13 cellular contexts compared by ENCODE assay signal in the genomic region with DNA sequence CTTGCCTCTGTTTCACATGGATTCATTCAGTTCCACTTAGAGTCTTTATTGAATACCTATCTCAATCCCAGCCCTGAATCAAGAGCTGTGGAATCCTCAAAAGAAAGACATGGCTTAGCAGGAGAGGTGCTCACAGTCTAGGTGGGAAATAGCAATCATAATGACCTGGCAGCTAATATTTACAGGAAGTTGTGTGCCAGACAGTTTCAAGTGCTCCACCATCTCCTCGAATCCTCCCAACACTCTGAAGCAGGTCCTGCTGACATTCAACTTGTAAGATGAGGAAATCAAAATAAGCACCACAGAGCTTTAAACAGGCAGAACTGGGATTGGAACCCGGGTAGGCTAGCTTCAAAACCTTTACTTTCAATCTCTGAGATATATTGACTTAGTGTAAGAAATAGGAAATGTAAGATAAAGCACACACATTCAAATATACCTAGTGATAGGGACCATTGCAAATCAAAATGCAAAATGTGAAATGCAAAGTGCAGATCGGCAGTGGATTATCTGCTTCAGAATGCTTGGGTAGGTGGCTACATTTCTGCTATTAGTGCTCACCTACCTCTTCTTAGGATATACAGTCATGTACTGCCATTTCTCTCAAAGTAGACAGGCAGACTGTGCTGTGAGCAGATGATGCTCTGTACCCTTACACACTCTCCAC.
DNase-seq lines count a peak whose midpoint lies in the region; ATAC-seq and TF ChIP-seq lines count a peak whose summit lies in the region.
"Had no signal": no experiment of that assay in that cellular context is flagged by ENCODE, and none has a peak within 500 bp of the region (broad histone marks: within the 10 kb centered on the region; RNA-seq: fewer than 3 reads in every experiment).

No MANE protein-coding gene starts in this region.

- H3K9ac ChIP-seq in Loucy (ENCODE audit: low read depth, low read length, poor library complexity, severe bottlenecking): peak overlapping the region; percentile 13

- H2AFZ ChIP-seq in Loucy (ENCODE audit: low read length): peak overlapping the region; percentile 41

- H3K4me3 ChIP-seq in Loucy (ENCODE audit: low read length, poor library complexity, severe bottlenecking): no peak overlapping the region
- H3K4me3 ChIP-seq: upper lobe of right lung had no signal

- ATAC-seq in GM18498 (IDR thresholded peaks at IDR 0.05; ENCODE audit: unreplicated experiment) (peak; percentile 31), GM21360 (IDR thresholded peaks at IDR 0.05; ENCODE audit: unreplicated experiment) (peak; percentile 25), HG02870 (IDR thresholded peaks at IDR 0.05; ENCODE audit: unreplicated experiment) (peak; percentile 19), omental fat pad (ENCODE audit: low FRiP score) (no peak)
- ATAC-seq: activated naive CD4-positive, alpha-beta T cell treated with anti-CD3 and anti-CD28 coated beads, Interleukin-2, amount 50 U/mL, for 72 hours; Panc1 had no signal

- H3K79me2 ChIP-seq in Loucy (ENCODE audit: insufficient read depth, low read length): peaks cover 40% of the 10 kb centered on the region; the same call in 1 of the 2 replicates

- DNase-seq in NCI-H345 treated with DMSO at 0.1 percent for 48 hours (lab: John Stamatoyannopoulos, UW; ENCODE audit: unreplicated experiment): no peak
- no peak for DNase-seq in NCI-H128 (lab: John Stamatoyannopoulos, UW; ENCODE audit: unreplicated experiment)
- no peak for DNase-seq in activated CD8-positive, alpha-beta memory T cell treated with anti-CD3 and anti-CD28 coated beads, Interleukin-2, amount 50 U/mL, for 4 hours
- DNase-seq in omental fat pad (ENCODE audit: low spot score): no peak
- DNase-seq: cortex of kidney, NCI-H2107, upper lobe of right lung had no signal

- H3K27me3 ChIP-seq in Loucy (ENCODE audit: insufficient read depth, low read length, poor library complexity, severe bottlenecking): no peaks in the 10 kb centered on the region
- H3K27me3 ChIP-seq: upper lobe of right lung had no signal

- H3K9me2 ChIP-seq in Loucy (replicated peaks; ENCODE audit: low read depth, low read length): no peaks in the 10 kb centered on the region

- no peaks in the 10 kb centered on the region for H3F3A ChIP-seq in Loucy (ENCODE audit: low read depth)

- H3K4me2 ChIP-seq in Loucy (ENCODE audit: low read depth, low read length, poor library complexity, severe bottlenecking): peak overlapping the region; percentile 37

- H3K36me3 ChIP-seq in Loucy (ENCODE audit: insufficient read depth, low read length): no peaks in the 10 kb centered on the region
- H3K36me3 ChIP-seq: upper lobe of right lung had no signal

- H4K20me1 ChIP-seq in Loucy (ENCODE audit: insufficient read depth, low read length, poor library complexity, severe bottlenecking): no peaks in the 10 kb centered on the region

- H3K4me1 ChIP-seq in Loucy (ENCODE audit: insufficient read depth, low read length, poor library complexity, severe bottlenecking): peaks cover 36% of the 10 kb centered on the region

- no peak for TF ChIP-seq CTCF in Loucy (conservative IDR thresholded peaks at IDR 0.05; ENCODE audit: low read length)
- TF ChIP-seq CTCF in omental fat pad (IDR thresholded peaks at IDR 0.05): no peak

- peaks cover 12% of the 10 kb centered on the region; the same call in 1 of the 2 replicates for H3K9me3 ChIP-seq in Loucy (ENCODE audit: insufficient read depth, low read depth, low read length)
